In the genomic region with DNA sequence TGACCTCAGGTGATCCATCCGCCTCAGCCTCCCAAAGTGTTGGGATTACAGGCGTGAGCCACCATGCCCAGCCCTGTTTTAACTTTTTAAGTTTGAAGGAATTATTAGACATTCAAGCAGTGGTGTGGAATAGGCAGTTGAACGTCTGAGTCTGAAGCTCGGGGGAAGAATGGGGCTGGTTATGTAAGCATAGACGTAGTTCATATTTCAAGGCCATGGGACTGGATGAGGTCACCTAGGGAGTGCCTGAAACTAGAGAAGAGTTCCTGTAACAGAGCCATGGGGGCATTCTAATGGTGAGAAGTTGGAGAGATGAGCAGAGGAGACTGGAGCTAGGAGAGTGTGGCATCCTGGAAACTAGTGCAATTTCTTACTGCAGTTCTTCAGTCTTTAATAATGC, we compare ENCODE assay signal across 1 cellular context.
A peak's percentile ranks its signal among the peaks of the same experiment; 100 is the strongest.
TF ChIP-seq lines count a peak whose summit lies in the region.

No MANE protein-coding gene starts in this region.

TF ChIP-seq in HEK293, 187 proteins besides CTCF, POLR2A, EP300 and RAD21 (continued from another document and continues in another):
- TF ChIP-seq, protein P1, sequence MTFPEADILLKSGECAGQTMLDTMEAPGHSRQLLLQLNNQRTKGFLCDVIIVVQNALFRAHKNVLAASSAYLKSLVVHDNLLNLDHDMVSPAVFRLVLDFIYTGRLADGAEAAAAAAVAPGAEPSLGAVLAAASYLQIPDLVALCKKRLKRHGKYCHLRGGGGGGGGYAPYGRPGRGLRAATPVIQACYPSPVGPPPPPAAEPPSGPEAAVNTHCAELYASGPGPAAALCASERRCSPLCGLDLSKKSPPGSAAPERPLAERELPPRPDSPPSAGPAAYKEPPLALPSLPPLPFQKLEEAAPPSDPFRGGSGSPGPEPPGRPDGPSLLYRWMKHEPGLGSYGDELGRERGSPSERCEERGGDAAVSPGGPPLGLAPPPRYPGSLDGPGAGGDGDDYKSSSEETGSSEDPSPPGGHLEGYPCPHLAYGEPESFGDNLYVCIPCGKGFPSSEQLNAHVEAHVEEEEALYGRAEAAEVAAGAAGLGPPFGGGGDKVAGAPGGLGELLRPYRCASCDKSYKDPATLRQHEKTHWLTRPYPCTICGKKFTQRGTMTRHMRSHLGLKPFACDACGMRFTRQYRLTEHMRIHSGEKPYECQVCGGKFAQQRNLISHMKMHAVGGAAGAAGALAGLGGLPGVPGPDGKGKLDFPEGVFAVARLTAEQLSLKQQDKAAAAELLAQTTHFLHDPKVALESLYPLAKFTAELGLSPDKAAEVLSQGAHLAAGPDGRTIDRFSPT (tag by site-specific recombination; IDR thresholded peaks at IDR 0.05) = peak; percentile 84
- TF ChIP-seq ZNF169 (tag by site-specific recombination; IDR thresholded peaks at IDR 0.05) (no peak), ZNF843 (tag by site-specific recombination; IDR thresholded peaks at IDR 0.05) (no peak), ZBTB1 (tag by site-specific recombination; IDR thresholded peaks at IDR 0.05) (no peak), ZNF324 (tag by site-specific recombination; IDR thresholded peaks at IDR 0.05) (0 out of 2 replicates have a peak, but pooled peaks have one; percentile 27), ZNF777 (tag by site-specific recombination; IDR thresholded peaks at IDR 0.05; ENCODE audit: borderline replicate concordance) (no peak), ZNF221 (tag by site-specific recombination; IDR thresholded peaks at IDR 0.05; ENCODE audit: borderline replicate concordance) (no peak), SCRT2 (tag by site-specific recombination; IDR thresholded peaks at IDR 0.05) (peak; percentile 68), ZNF211 (tag by site-specific recombination; IDR thresholded peaks at IDR 0.05; ENCODE audit: low read depth) (no peak), ZNF10 (tag by site-specific recombination; IDR thresholded peaks at IDR 0.05) (no peak), SCRT1 (tag by site-specific recombination; IDR thresholded peaks at IDR 0.05; ENCODE audit: borderline replicate concordance) (no peak), SETDB1 (IDR thresholded peaks at IDR 0.05; ENCODE audit: insufficient read length, low read length) (no peak), GLI4 (tag by site-specific recombination; IDR thresholded peaks at IDR 0.05) (no peak), ZNF629 (tag by site-specific recombination; IDR thresholded peaks at IDR 0.05) (peak; percentile 89), ZXDB (tag by site-specific recombination; IDR thresholded peaks at IDR 0.05) (no peak; the same call in 1 of the 2 replicates), ZNF433 (tag by site-specific recombination; IDR thresholded peaks at IDR 0.05; ENCODE audit: low read depth) (no peak), ZNF830 (tag by site-specific recombination; IDR thresholded peaks at IDR 0.05; ENCODE audit: low read depth) (no peak), ZNF214 (tag by site-specific recombination; IDR thresholded peaks at IDR 0.05; ENCODE audit: borderline replicate concordance) (no peak), ZNF837 (tag by site-specific recombination; IDR thresholded peaks at IDR 0.05) (no peak), IKZF3 (tag by site-specific recombination; IDR thresholded peaks at IDR 0.05) (no peak), ZNF76 (tag by site-specific recombination; IDR thresholded peaks at IDR 0.05; ENCODE audit: borderline replicate concordance, low read depth) (no peak), ZBTB8A (tag by site-specific recombination; IDR thresholded peaks at IDR 0.05) (no peak), REPIN1 (tag by site-specific recombination; IDR thresholded peaks at IDR 0.05; ENCODE audit: low read depth) (no peak), ZNF404 (tag by site-specific recombination; IDR thresholded peaks at IDR 0.05) (no peak), ZNF138 (tag by site-specific recombination; IDR thresholded peaks at IDR 0.05; ENCODE audit: borderline replicate concordance) (no peak), KLF1 (tag by site-specific recombination; IDR thresholded peaks at IDR 0.05) (peak; percentile 16; the same call in 1 of the 2 replicates), ZNF548 (tag by site-specific recombination; IDR thresholded peaks at IDR 0.05) (no peak)
- TF ChIP-seq, protein P2, sequence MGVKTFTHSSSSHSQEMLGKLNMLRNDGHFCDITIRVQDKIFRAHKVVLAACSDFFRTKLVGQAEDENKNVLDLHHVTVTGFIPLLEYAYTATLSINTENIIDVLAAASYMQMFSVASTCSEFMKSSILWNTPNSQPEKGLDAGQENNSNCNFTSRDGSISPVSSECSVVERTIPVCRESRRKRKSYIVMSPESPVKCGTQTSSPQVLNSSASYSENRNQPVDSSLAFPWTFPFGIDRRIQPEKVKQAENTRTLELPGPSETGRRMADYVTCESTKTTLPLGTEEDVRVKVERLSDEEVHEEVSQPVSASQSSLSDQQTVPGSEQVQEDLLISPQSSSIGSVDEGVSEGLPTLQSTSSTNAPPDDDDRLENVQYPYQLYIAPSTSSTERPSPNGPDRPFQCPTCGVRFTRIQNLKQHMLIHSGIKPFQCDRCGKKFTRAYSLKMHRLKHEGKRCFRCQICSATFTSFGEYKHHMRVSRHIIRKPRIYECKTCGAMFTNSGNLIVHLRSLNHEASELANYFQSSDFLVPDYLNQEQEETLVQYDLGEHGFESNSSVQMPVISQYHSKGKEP (tag by site-specific recombination; IDR thresholded peaks at IDR 0.05) = no peak
- TF ChIP-seq, protein P3, sequence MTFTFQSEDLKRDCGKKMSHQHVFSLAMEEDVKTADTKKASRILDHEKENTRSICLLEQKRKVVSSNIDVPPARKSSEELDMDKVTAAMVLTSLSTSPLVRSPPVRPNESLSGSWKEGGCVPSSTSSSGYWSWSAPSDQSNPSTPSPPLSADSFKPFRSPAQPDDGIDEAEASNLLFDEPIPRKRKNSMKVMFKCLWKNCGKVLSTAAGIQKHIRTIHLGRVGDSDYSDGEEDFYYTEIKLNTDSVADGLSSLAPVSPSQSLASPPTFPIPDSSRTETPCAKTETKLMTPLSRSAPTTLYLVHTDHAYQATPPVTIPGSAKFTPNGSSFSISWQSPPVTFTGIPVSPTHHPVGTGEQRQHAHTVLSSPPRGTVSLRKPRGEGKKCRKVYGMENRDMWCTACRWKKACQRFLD (tag by site-specific recombination; IDR thresholded peaks at IDR 0.05) = no peak
- TF ChIP-seq, protein P4, sequence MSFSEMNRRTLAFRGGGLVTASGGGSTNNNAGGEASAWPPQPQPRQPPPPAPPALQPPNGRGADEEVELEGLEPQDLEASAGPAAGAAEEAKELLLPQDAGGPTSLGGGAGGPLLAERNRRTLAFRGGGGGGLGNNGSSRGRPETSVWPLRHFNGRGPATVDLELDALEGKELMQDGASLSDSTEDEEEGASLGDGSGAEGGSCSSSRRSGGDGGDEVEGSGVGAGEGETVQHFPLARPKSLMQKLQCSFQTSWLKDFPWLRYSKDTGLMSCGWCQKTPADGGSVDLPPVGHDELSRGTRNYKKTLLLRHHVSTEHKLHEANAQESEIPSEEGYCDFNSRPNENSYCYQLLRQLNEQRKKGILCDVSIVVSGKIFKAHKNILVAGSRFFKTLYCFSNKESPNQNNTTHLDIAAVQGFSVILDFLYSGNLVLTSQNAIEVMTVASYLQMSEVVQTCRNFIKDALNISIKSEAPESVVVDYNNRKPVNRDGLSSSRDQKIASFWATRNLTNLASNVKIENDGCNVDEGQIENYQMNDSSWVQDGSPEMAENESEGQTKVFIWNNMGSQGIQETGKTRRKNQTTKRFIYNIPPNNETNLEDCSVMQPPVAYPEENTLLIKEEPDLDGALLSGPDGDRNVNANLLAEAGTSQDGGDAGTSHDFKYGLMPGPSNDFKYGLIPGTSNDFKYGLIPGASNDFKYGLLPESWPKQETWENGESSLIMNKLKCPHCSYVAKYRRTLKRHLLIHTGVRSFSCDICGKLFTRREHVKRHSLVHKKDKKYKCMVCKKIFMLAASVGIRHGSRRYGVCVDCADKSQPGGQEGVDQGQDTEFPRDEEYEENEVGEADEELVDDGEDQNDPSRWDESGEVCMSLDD (tag by site-specific recombination; IDR thresholded peaks at IDR 0.05) = no peak
- TF ChIP-seq, protein P5, sequence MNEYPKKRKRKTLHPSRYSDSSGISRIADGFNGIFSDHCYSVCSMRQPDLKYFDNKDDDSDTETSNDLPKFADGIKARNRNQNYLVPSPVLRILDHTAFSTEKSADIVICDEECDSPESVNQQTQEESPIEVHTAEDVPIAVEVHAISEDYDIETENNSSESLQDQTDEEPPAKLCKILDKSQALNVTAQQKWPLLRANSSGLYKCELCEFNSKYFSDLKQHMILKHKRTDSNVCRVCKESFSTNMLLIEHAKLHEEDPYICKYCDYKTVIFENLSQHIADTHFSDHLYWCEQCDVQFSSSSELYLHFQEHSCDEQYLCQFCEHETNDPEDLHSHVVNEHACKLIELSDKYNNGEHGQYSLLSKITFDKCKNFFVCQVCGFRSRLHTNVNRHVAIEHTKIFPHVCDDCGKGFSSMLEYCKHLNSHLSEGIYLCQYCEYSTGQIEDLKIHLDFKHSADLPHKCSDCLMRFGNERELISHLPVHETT (tag by site-specific recombination; IDR thresholded peaks at IDR 0.05) = no peak; the same call in 1 of the 2 replicates
- TF ChIP-seq, protein P6, sequence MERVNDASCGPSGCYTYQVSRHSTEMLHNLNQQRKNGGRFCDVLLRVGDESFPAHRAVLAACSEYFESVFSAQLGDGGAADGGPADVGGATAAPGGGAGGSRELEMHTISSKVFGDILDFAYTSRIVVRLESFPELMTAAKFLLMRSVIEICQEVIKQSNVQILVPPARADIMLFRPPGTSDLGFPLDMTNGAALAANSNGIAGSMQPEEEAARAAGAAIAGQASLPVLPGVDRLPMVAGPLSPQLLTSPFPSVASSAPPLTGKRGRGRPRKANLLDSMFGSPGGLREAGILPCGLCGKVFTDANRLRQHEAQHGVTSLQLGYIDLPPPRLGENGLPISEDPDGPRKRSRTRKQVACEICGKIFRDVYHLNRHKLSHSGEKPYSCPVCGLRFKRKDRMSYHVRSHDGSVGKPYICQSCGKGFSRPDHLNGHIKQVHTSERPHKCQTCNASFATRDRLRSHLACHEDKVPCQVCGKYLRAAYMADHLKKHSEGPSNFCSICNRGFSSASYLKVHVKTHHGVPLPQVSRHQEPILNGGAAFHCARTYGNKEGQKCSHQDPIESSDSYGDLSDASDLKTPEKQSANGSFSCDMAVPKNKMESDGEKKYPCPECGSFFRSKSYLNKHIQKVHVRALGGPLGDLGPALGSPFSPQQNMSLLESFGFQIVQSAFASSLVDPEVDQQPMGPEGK (tag by site-specific recombination; IDR thresholded peaks at IDR 0.05) = peak; percentile 92
- TF ChIP-seq, protein P7, sequence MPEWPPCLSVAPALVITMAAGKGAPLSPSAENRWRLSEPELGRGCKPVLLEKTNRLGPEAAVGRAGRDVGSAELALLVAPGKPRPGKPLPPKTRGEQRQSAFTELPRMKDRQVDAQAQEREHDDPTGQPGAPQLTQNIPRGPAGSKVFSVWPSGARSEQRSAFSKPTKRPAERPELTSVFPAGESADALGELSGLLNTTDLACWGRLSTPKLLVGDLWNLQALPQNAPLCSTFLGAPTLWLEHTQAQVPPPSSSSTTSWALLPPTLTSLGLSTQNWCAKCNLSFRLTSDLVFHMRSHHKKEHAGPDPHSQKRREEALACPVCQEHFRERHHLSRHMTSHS (tag by site-specific recombination; IDR thresholded peaks at IDR 0.05) = no peak
- TF ChIP-seq, protein P8, sequence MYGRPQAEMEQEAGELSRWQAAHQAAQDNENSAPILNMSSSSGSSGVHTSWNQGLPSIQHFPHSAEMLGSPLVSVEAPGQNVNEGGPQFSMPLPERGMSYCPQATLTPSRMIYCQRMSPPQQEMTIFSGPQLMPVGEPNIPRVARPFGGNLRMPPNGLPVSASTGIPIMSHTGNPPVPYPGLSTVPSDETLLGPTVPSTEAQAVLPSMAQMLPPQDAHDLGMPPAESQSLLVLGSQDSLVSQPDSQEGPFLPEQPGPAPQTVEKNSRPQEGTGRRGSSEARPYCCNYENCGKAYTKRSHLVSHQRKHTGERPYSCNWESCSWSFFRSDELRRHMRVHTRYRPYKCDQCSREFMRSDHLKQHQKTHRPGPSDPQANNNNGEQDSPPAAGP (tag by site-specific recombination; IDR thresholded peaks at IDR 0.05) = peak; percentile 77
- TF ChIP-seq, protein P9, sequence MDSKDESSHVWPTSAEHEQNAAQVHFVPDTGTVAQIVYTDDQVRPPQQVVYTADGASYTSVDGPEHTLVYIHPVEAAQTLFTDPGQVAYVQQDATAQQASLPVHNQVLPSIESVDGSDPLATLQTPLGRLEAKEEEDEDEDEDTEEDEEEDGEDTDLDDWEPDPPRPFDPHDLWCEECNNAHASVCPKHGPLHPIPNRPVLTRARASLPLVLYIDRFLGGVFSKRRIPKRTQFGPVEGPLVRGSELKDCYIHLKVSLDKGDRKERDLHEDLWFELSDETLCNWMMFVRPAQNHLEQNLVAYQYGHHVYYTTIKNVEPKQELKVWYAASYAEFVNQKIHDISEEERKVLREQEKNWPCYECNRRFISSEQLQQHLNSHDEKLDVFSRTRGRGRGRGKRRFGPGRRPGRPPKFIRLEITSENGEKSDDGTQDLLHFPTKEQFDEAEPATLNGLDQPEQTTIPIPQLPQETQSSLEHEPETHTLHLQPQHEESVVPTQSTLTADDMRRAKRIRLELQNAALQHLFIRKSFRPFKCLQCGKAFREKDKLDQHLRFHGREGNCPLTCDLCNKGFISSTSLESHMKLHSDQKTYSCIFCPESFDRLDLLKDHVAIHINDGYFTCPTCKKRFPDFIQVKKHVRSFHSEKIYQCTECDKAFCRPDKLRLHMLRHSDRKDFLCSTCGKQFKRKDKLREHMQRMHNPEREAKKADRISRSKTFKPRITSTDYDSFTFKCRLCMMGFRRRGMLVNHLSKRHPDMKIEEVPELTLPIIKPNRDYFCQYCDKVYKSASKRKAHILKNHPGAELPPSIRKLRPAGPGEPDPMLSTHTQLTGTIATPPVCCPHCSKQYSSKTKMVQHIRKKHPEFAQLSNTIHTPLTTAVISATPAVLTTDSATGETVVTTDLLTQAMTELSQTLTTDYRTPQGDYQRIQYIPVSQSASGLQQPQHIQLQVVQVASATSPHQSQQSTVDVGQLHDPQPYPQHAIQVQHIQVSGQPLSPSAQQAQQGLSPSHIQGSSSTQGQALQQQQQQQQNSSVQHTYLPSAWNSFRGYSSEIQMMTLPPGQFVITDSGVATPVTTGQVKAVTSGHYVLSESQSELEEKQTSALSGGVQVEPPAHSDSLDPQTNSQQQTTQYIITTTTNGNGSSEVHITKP (tag by site-specific recombination; IDR thresholded peaks at IDR 0.05) = no peak
- TF ChIP-seq, protein P10, sequence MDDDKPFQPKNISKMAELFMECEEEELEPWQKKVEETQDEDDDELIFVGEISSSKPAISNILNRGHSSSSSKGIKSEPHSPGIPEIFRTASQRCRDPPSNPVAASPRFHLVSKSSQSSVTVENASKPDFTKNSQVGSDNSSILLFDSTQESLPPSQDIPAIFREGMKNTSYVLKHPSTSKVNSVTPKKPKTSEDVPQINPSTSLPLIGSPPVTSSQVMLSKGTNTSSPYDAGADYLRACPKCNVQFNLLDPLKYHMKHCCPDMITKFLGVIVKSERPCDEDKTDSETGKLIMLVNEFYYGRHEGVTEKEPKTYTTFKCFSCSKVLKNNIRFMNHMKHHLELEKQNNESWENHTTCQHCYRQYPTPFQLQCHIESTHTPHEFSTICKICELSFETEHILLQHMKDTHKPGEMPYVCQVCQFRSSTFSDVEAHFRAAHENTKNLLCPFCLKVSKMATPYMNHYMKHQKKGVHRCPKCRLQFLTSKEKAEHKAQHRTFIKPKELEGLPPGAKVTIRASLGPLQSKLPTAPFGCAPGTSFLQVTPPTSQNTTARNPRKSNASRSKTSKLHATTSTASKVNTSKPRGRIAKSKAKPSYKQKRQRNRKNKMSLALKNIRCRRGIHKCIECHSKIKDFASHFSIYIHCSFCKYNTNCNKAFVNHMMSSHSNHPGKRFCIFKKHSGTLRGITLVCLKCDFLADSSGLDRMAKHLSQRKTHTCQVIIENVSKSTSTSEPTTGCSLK (tag by site-specific recombination; IDR thresholded peaks at IDR 0.05) = no peak
